Comparison of ENCODE assay signal across 15 cellular contexts in genomic region chr14:89615421-89615820, GRCh38.
A peak's percentile ranks its signal among the peaks of the same experiment; 100 is the strongest.
DNase-seq lines count a peak whose midpoint lies in the region; ATAC-seq and TF ChIP-seq lines count a peak whose summit lies in the region.
"Had no signal": no experiment of that assay in that cellular context is flagged by ENCODE, and none has a peak within 500 bp of the region (broad histone marks: within the 10 kb centered on the region; RNA-seq: fewer than 3 reads in every experiment).

No MANE protein-coding gene starts in this region.

- no peaks in the 10 kb centered on the region for H3K27me3 Mint-ChIP-seq in activated CD4-positive, alpha-beta T cell treated with anti-CD3 and anti-CD28 coated beads for 36 hours
- peaks cover 3% of the 10 kb centered on the region for H3K27me3 Mint-ChIP-seq in nephron progenitor cell (ENCODE audit: low read depth, poor library complexity)

- no peaks in the 10 kb centered on the region for H3K4me1 ChIP-seq in uterus

- no peak overlapping the region for H3K4me3 ChIP-seq in uterus
- H3K4me3 ChIP-seq: body of pancreas, SJSA1, stomach had no signal

- TF ChIP-seq POLR2A in uterus (IDR thresholded peaks at IDR 0.05): no peak

- peaks cover 68% of the 10 kb centered on the region for H3K4me1 Mint-ChIP-seq in activated CD4-positive, alpha-beta T cell treated with anti-CD3 and anti-CD28 coated beads for 36 hours
- peaks cover 68% of the 10 kb centered on the region for H3K4me1 Mint-ChIP-seq in nephron progenitor cell

- H3K36me3 Mint-ChIP-seq in activated CD4-positive, alpha-beta T cell treated with anti-CD3 and anti-CD28 coated beads for 36 hours (ENCODE audit: low read depth): peaks cover 27% of the 10 kb centered on the region
- peaks cover 13% of the 10 kb centered on the region for H3K36me3 Mint-ChIP-seq in nephron progenitor cell (ENCODE audit: low read depth)

- no peak for ATAC-seq in activated CD4-positive, alpha-beta T cell treated with anti-CD3 and anti-CD28 coated beads for 36 hours
- ATAC-seq in GM18867 (IDR thresholded peaks at IDR 0.05; ENCODE audit: unreplicated experiment): no peak
- ATAC-seq: body of pancreas, esophagus mucosa had no signal

- H3K9me3 Mint-ChIP-seq in activated CD4-positive, alpha-beta T cell treated with anti-CD3 and anti-CD28 coated beads for 36 hours (ENCODE audit: low read depth): no peaks in the 10 kb centered on the region
- H3K9me3 Mint-ChIP-seq in nephron progenitor cell: peaks cover 3% of the 10 kb centered on the region

- no peaks in the 10 kb centered on the region for H3K9me3 ChIP-seq in uterus
- H3K9me3 ChIP-seq: body of pancreas, neutrophil, SJSA1, stomach had no signal

- CTCF ChIA-PET in activated CD4-positive, alpha-beta T cell treated with anti-CD3 and anti-CD28 coated beads for 36 hours (lab: Charles Lee): interaction anchor here (0.6 to 0.7 kb wide), 2 partner anchors 136 to 157 kb away, joined by 3 to 4 read pairs; no protein-coding TSS in a partner anchor

- TF ChIP-seq CTCF in nephron progenitor cell (IDR thresholded peaks at IDR 0.05) (no peak), uterus (IDR thresholded peaks at IDR 0.05) (no peak)

- no peak for DNase-seq in activated CD4-positive, alpha-beta T cell treated with anti-CD3 and anti-CD28 coated beads for 36 hours
- DNase-seq in activated CD4-positive, alpha-beta T cell treated with anti-CD3 and anti-CD28 coated beads for 1 hour: no peak
- DNase-seq in Kasumi-1 (lab: John Stamatoyannopoulos, UW) (peak; percentile 4 to 21), cerebellar cortex (ENCODE audit: low spot score) (peak; percentile 33), nephron progenitor cell (no peak), T-helper 9 cell (no peak), uterus (no peak)
- DNase-seq: body of pancreas, DMS153, kidney, stomach had no signal

- no peaks in the 10 kb centered on the region for H3K27me3 ChIP-seq in uterus
- H3K27me3 ChIP-seq: body of pancreas, neutrophil, SJSA1, stomach had no signal

- intact Hi-C loops in activated CD4-positive, alpha-beta T cell treated with anti-CD3 and anti-CD28 coated beads for 36 hours (cut with DNase I, micrococcal nuclease): loop anchor here (5.0 to 10.0 kb wide), 7 partner anchors 87 to 1611 kb away; partner anchors contain the start of genes GPR65 (in 1 of the 2), RPS6KA5 (in 1 of the 2) and TDP1 (in 1 of the 2)
- intact Hi-C loops in uterus (cut with DNase I; ENCODE audit: low total_unique reads): loop anchor here (10.0 kb wide), 1 partner anchor 181 kb away; no protein-coding TSS in a partner anchor

- no peaks in the 10 kb centered on the region for H3K36me3 ChIP-seq in uterus
- H3K36me3 ChIP-seq: neutrophil had no signal

- peak overlapping the region; percentile 64 for H3K27ac Mint-ChIP-seq in activated CD4-positive, alpha-beta T cell treated with anti-CD3 and anti-CD28 coated beads for 36 hours
- H3K27ac Mint-ChIP-seq in nephron progenitor cell: no peak overlapping the region

- H3K4me3 Mint-ChIP-seq in activated CD4-positive, alpha-beta T cell treated with anti-CD3 and anti-CD28 coated beads for 36 hours: peak overlapping the region; percentile 95
- H3K4me3 Mint-ChIP-seq in nephron progenitor cell: peak overlapping the region; percentile 58

- POLR2A ChIA-PET in activated CD4-positive, alpha-beta T cell treated with anti-CD3 and anti-CD28 coated beads for 36 hours (lab: Charles Lee): interaction anchor here (0.7 kb wide), 1 partner anchor 71 kb away, joined by 3 read pairs; no protein-coding TSS in a partner anchor

- H3K27ac ChIP-seq in uterus: peak overlapping the region in 1 of 2 donors; percentile 22
- H3K27ac ChIP-seq: body of pancreas, SJSA1 had no signal

Comparison
In these comparisons a context has a peak if more than half of its experiments do, and no peak if none do; other contexts are left out.
1. DNase-seq: peak in Kasumi-1 (2 of 2) and cerebellar cortex (single experiment); none in activated CD4-positive, alpha-beta T cell treated with anti-CD3 and anti-CD28 coated beads for 36 hours (single experiment), activated CD4-positive, alpha-beta T cell treated with anti-CD3 and anti-CD28 coated beads for 1 hour (single experiment), nephron progenitor cell (single experiment), T-helper 9 cell (single experiment) and uterus (0 of 2).